In genomic region chr16:12589676-12590075, GRCh38 we compare ENCODE assay signal across 33 cellular contexts.
"Had no signal": no experiment of that assay in that cellular context is flagged by ENCODE, and none has a peak within 500 bp of the region (broad histone marks: within the 10 kb centered on the region; RNA-seq: fewer than 3 reads in every experiment).

No MANE protein-coding gene starts in this region.

- H3K4me1 ChIP-seq: SJCRH30 had no signal

- H3K9ac ChIP-seq: SK-N-SH had no signal

- H3K4me2 ChIP-seq: SK-N-SH had no signal

- H3K27me3 Mint-ChIP-seq: activated naive CD8-positive, alpha-beta T cell had no signal

- H3K27ac ChIP-seq: SJCRH30 had no signal

- H3K4me3 Mint-ChIP-seq: activated CD4-positive, alpha-beta T cell treated with anti-CD3 and anti-CD28 coated beads, Interleukin-2, amount 10 ng/mL, durations not matched to agents 24 days and 14 days; activated CD8-positive, alpha-beta T cell treated with anti-CD3 and anti-CD28 coated beads for 36 hours; activated naive CD4-positive, alpha-beta T cell treated with anti-CD3 and anti-CD28 coated beads, Interleukin-2, amount 10 ng/mL, durations not matched to agents 7 days and 5 days; activated naive CD8-positive, alpha-beta T cell; activated naive CD8-positive, alpha-beta T cell treated with anti-CD3 and anti-CD28 coated beads, Interleukin-2, amount 50 U/mL, for 24 hours; activated T-helper 1 cell treated with anti-CD3 and anti-CD28 coated beads, Interleukin-12 subunit alpha, Interleukin-12 subunit beta, Interleukin-2, Interleukin-4 antibody, amounts not matched to agents 30 ng/mL and 10 ng/mL and 1 ng/mL, durations not matched to agents 14 hours and 24 hours and 36 hours; brain; T-helper 1 cell treated with Interleukin-12 subunit alpha and Interleukin-12 subunit beta and Interleukin-4 antibody, amounts not matched to agents 30 μg/mL and 1 μg/mL, for 36 hours; T-helper 2 cell treated with Interferon-gamma antibody and Interleukin-4, amounts not matched to agents 5 μg/mL and 100 μg/mL, for 36 hours had no signal

- H3K9me3 Mint-ChIP-seq: T-helper 2 cell treated with Interferon-gamma antibody and Interleukin-4, amounts not matched to agents 5 μg/mL and 100 μg/mL, for 36 hours had no signal

- H3K36me3 Mint-ChIP-seq: activated naive CD4-positive, alpha-beta T cell treated with anti-CD3 and anti-CD28 coated beads, Interleukin-2, amount 10 ng/mL, durations not matched to agents 7 days and 5 days; brain had no signal

- H3K36me3 ChIP-seq: SJCRH30 had no signal

- H3K4me1 Mint-ChIP-seq: brain had no signal

- DNase-seq: activated CD4-positive, alpha-beta T cell treated with anti-CD3 and anti-CD28 coated beads, Interleukin-2, amount 10 ng/mL, durations not matched to agents 24 days and 14 days; activated CD4-positive, alpha-beta T cell treated with anti-CD3 and anti-CD28 coated beads, Interleukin-2, amount 50 U/mL, for 4 hours; activated CD8-positive, alpha-beta T cell treated with anti-CD3 and anti-CD28 coated beads for 36 hours; activated effector memory CD4-positive, alpha-beta T cell treated with Interleukin-2 at 50 U/mL for 16 hours; activated naive CD4-positive, alpha-beta T cell treated with anti-CD3 and anti-CD28 coated beads, Interleukin-2, amount 10 ng/mL, durations not matched to agents 7 days and 5 days; activated naive CD8-positive, alpha-beta T cell treated with anti-CD3 and anti-CD28 coated beads, Interleukin-2, amount 50 U/mL, for 24 hours; activated T-cell treated with anti-CD3 and anti-CD28 coated beads, Interleukin-2, amount 50 U/mL, for 1 hour; anterior cingulate cortex; caudate nucleus; cerebellar nuclear complex; Karpas-422; KBM-7; NCI-H1105; NCI-H1417 treated with DMSO at 0.1 percent for 48 hours; NCI-H187 treated with DMSO at 0.1 percent for 48 hours; NCI-H2081; NCI-H2171 treated with DMSO at 0.1 percent for 48 hours; NCI-H2227 treated with DMSO at 0.1 percent for 48 hours; NCI-H446; NCI-H524; NCI-H69; NK-92 treated with Interleukin-12 subunit alpha and Interleukin-12 subunit beta, amount 100 ng/mL, for 24 hours; OCI-M1; SHP77; SJCRH30; SK-N-SH had no signal

- FAIRE-seq: bronchial epithelial cell, TTC549 had no signal

- ATAC-seq: activated CD8-positive, alpha-beta T cell treated with anti-CD3 and anti-CD28 coated beads for 36 hours; activated naive CD8-positive, alpha-beta T cell treated with anti-CD3 and anti-CD28 coated beads, Interleukin-2, amount 50 U/mL, for 24 hours had no signal

- H3K9me3 ChIP-seq: SJCRH30, SK-N-SH had no signal

- H3K27ac Mint-ChIP-seq: activated CD4-positive, alpha-beta T cell treated with anti-CD3 and anti-CD28 coated beads, Interleukin-2, amount 10 ng/mL, durations not matched to agents 24 days and 14 days; activated CD8-positive, alpha-beta T cell treated with anti-CD3 and anti-CD28 coated beads for 36 hours; activated naive CD4-positive, alpha-beta T cell treated with anti-CD3 and anti-CD28 coated beads, Interleukin-2, amount 10 ng/mL, durations not matched to agents 7 days and 5 days; activated naive CD8-positive, alpha-beta T cell; activated naive CD8-positive, alpha-beta T cell treated with anti-CD3 and anti-CD28 coated beads, Interleukin-2, amount 50 U/mL, for 24 hours; activated T-helper 1 cell treated with anti-CD3 and anti-CD28 coated beads, Interleukin-12 subunit alpha, Interleukin-12 subunit beta, Interleukin-2, Interleukin-4 antibody, amounts not matched to agents 30 ng/mL and 10 ng/mL and 1 ng/mL, durations not matched to agents 14 hours and 24 hours and 36 hours; brain; T-helper 1 cell treated with Interleukin-12 subunit alpha and Interleukin-12 subunit beta and Interleukin-4 antibody, amounts not matched to agents 30 μg/mL and 1 μg/mL, for 36 hours; T-helper 2 cell treated with Interferon-gamma antibody and Interleukin-4, amounts not matched to agents 5 μg/mL and 100 μg/mL, for 36 hours had no signal

- H3K4me3 ChIP-seq: SJCRH30 had no signal

- H3K27me3 ChIP-seq: SJCRH30 had no signal
